Comparison of ENCODE assay signal across 10 cellular contexts in genomic region chr1:193367863-193368262, GRCh38.
DNase-seq lines count a peak whose midpoint lies in the region; ATAC-seq lines count a peak whose summit lies in the region.
"Had no signal": no experiment of that assay in that cellular context is flagged by ENCODE, and none has a peak within 500 bp of the region (broad histone marks: within the 10 kb centered on the region; RNA-seq: fewer than 3 reads in every experiment).

No MANE protein-coding gene starts in this region.

- peak overlapping the region; percentile 36 for H3K27ac Mint-ChIP-seq in central memory CD8-positive, alpha-beta T cell (ENCODE audit: low read depth)

- H3K4me3 Mint-ChIP-seq in central memory CD8-positive, alpha-beta T cell, result peak overlapping the region; percentile 49

- ATAC-seq in GM18498 (IDR thresholded peaks at IDR 0.05; ENCODE audit: unreplicated experiment) (peak; percentile 34), GM19397 (IDR thresholded peaks at IDR 0.05; ENCODE audit: unreplicated experiment) (peak; percentile 39), HG03045 (IDR thresholded peaks at IDR 0.05; ENCODE audit: unreplicated experiment) (peak; percentile 19), HG03521 (IDR thresholded peaks at IDR 0.05; ENCODE audit: unreplicated experiment) (no peak)
- no peak for ATAC-seq in central memory CD8-positive, alpha-beta T cell (replicated peaks; ENCODE audit: extremely low read depth, poor library complexity, severe bottlenecking)

- no peak for DNase-seq in central memory CD8-positive, alpha-beta T cell (ENCODE audit: low spot score in 2 of 2)
- DNase-seq in SHP77 treated with DMSO at 0.1 percent for 48 hours (lab: John Stamatoyannopoulos, UW) (no peak), NCI-H82 (lab: John Stamatoyannopoulos, UW) (no peak)
- no peak for DNase-seq in central memory CD4-positive, alpha-beta T cell
- DNase-seq: Calu3, NCI-H187 had no signal

- no peaks in the 10 kb centered on the region for H3K27me3 Mint-ChIP-seq in central memory CD8-positive, alpha-beta T cell

- H3K36me3 Mint-ChIP-seq in central memory CD8-positive, alpha-beta T cell (ENCODE audit: insufficient read depth), result peaks cover 2% of the 10 kb centered on the region

- H3K4me1 Mint-ChIP-seq in central memory CD8-positive, alpha-beta T cell, result peaks cover 6% of the 10 kb centered on the region

- H3K9me3 Mint-ChIP-seq in central memory CD8-positive, alpha-beta T cell, result no peaks in the 10 kb centered on the region

Comparison
In these comparisons a context has a peak if more than half of its experiments do, and no peak if none do; other contexts are left out.
1. ATAC-seq: peak in GM18498 (single experiment), GM19397 (single experiment) and HG03045 (single experiment); none in central memory CD8-positive, alpha-beta T cell (single experiment) and HG03521 (single experiment).